ENCODE assay signal across 30 cellular contexts in the genomic region with DNA sequence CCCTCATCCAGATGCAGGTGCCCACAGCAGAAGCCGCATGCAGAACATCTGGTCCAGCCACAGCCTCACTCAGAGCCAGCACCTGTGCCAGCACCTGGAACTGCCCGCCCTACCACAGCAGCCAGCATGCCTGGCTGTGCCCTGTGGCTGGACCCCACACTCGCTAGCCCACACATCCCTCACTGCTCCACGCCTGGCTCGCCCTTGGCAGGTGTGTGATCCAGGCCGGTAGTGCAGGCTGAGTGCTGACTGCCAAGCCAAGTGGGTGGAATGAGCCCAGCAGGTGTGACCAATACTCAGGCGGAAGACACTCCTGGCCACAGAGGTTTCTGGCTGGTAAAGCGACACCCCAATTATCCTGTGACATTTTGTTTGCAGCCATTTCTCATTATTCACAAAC.
"Had no signal": no experiment of that assay in that cellular context is flagged by ENCODE, and none has a peak within 500 bp of the region (broad histone marks: within the 10 kb centered on the region; RNA-seq: fewer than 3 reads in every experiment).

No MANE protein-coding gene starts in this region.

- H3K9me3 ChIP-seq: MG63 had no signal

- H3K4me3 ChIP-seq: MG63, PC-9, SK-N-MC had no signal

- H2AFZ ChIP-seq: PC-9 had no signal

- H3K27me3 ChIP-seq: MG63 had no signal

- DNase-seq: activated CD4-positive, alpha-beta memory T cell treated with anti-CD3 and anti-CD28 coated beads, Interleukin-2, amount 10 ng/mL, durations not matched to agents 7 days and 5 days; activated CD4-positive, alpha-beta T cell treated with anti-CD3 and anti-CD28 coated beads for 1 hour; activated CD4-positive, alpha-beta T cell treated with anti-CD3 and anti-CD28 coated beads for 48 hours; activated CD4-positive, CD25-positive, alpha-beta regulatory T cell; activated CD8-positive, alpha-beta memory T cell treated with anti-CD3 and anti-CD28 coated beads for 24 hours; activated CD8-positive, alpha-beta memory T cell treated with anti-CD3 and anti-CD28 coated beads, Interleukin-2, amount 10 ng/mL, durations not matched to agents 7 days and 5 days; activated CD8-positive, alpha-beta memory T cell treated with anti-CD3 and anti-CD28 coated beads, Interleukin-2, amount 50 U/mL, for 48 hours; activated effector memory CD4-positive, alpha-beta T cell treated with Interleukin-2 at 50 U/mL for 16 hours; activated naive CD4-positive, alpha-beta T cell treated with anti-CD3 and anti-CD28 coated beads, Interleukin-2, amount 10 ng/mL, durations not matched to agents 7 days and 5 days; activated naive CD8-positive, alpha-beta T cell treated with anti-CD3 and anti-CD28 coated beads, Interleukin-2, amount 50 U/mL, for 24 hours; activated T-cell treated with anti-CD3 and anti-CD28 coated beads, Interleukin-2, amount 50 U/mL, for 48 hours; anterior cingulate cortex; caudate nucleus; Kasumi-1; KG1; MG63; NCI-H1048; NCI-H1105 treated with DMSO at 0.1 percent for 48 hours; NCI-H1436; NCI-H1694 treated with DMSO at 0.1 percent for 48 hours; NCI-H2029; NCI-H226; NCI-H446 treated with DMSO at 0.1 percent for 48 hours; NCI-H524; NCI-H69; NCI-H82; PC-9; Right ventricle myocardium superior had no signal

- H3K36me3 ChIP-seq: MG63 had no signal

- ATAC-seq: activated CD8-positive, alpha-beta memory T cell treated with anti-CD3 and anti-CD28 coated beads, Interleukin-2, amount 10 ng/mL, durations not matched to agents 7 days and 5 days; activated naive CD8-positive, alpha-beta T cell treated with anti-CD3 and anti-CD28 coated beads, Interleukin-2, amount 50 U/mL, for 24 hours had no signal

- H3K27ac ChIP-seq: PC-9, SK-N-MC, VCaP had no signal

- H3K4me2 ChIP-seq: PC-9 had no signal
